13 cellular contexts compared by ENCODE assay signal in genomic region chr9:137640862-137641261, GRCh38.
"Had no signal": no experiment of that assay in that cellular context is flagged by ENCODE, and none has a peak within 500 bp of the region (broad histone marks: within the 10 kb centered on the region; RNA-seq: fewer than 3 reads in every experiment).

No MANE protein-coding gene starts in this region.

- H3K27me3 Mint-ChIP-seq: activated CD4-positive, alpha-beta memory T cell treated with anti-CD3 and anti-CD28 coated beads, Interleukin-2, amount 10 ng/mL, durations not matched to agents 7 days and 5 days had no signal

- H3K4me3 Mint-ChIP-seq: activated CD4-positive, alpha-beta memory T cell treated with anti-CD3 and anti-CD28 coated beads, Interleukin-2, amount 10 ng/mL, durations not matched to agents 7 days and 5 days; neural progenitor cell had no signal

- H3K9me3 Mint-ChIP-seq: activated CD4-positive, alpha-beta memory T cell treated with anti-CD3 and anti-CD28 coated beads, Interleukin-2, amount 10 ng/mL, durations not matched to agents 7 days and 5 days had no signal

- H3K36me3 ChIP-seq: colonic mucosa, gastrocnemius medialis, neural progenitor cell had no signal

- H3K4me1 Mint-ChIP-seq: neural progenitor cell had no signal

- H2AFZ ChIP-seq: neural progenitor cell, parathyroid adenoma had no signal

- H3K9ac ChIP-seq: neural progenitor cell, parathyroid adenoma had no signal

- H3K27ac ChIP-seq: colonic mucosa, gastrocnemius medialis, heart right ventricle, parathyroid adenoma, tibial nerve had no signal

- H3K4me3 ChIP-seq: colonic mucosa, gastrocnemius medialis, heart right ventricle, neural progenitor cell, tibial nerve had no signal

- H3K4me1 ChIP-seq: neural progenitor cell, parathyroid adenoma had no signal

- H3K27me3 ChIP-seq: colonic mucosa, gastrocnemius medialis, heart right ventricle, neural progenitor cell, tibial nerve had no signal

- H3K27ac Mint-ChIP-seq: activated CD4-positive, alpha-beta memory T cell treated with anti-CD3 and anti-CD28 coated beads, Interleukin-2, amount 10 ng/mL, durations not matched to agents 7 days and 5 days had no signal

- H3K9me3 ChIP-seq: colonic mucosa, gastrocnemius medialis, heart right ventricle, tibial nerve had no signal

- ATAC-seq: gastrocnemius medialis, heart right ventricle, left lobe of liver had no signal

- H3K4me2 ChIP-seq: neural progenitor cell had no signal

- DNase-seq: activated CD4-positive, alpha-beta memory T cell treated with anti-CD3 and anti-CD28 coated beads, Interleukin-2, amount 10 ng/mL, durations not matched to agents 7 days and 5 days; activated CD4-positive, alpha-beta T cell treated with anti-CD3 and anti-CD28 coated beads for 1 hour; activated effector memory CD4-positive, alpha-beta T cell treated with anti-CD3 and anti-CD28 coated beads, Interleukin-2, amount 50 U/mL, for 16 hours; colonic mucosa; gastrocnemius medialis; heart right ventricle; islet precursor cell; retina; stimulated activated CD4-positive, alpha-beta T cell treated with anti-CD3 and anti-CD28 coated beads, Interleukin-4, amount 100 ng/mL, for 24 hours had no signal
